ENCODE assay signal across 1 cellular context in genomic region chr6:97630592-97630991, GRCh38.
TF ChIP-seq lines count a peak whose summit lies in the region.

No MANE protein-coding gene starts in this region.

TF ChIP-seq in IMR-90, 13 proteins besides CTCF, POLR2A, EP300 and RAD21:
- TF ChIP-seq MAZ (IDR thresholded peaks at IDR 0.05; ENCODE audit: borderline replicate concordance, low read depth, low read length): no peak
- TF ChIP-seq MXI1 (IDR thresholded peaks at IDR 0.05; ENCODE audit: borderline replicate concordance, low read depth, low read length): no peak
- no peak for TF ChIP-seq CHD1 (IDR thresholded peaks at IDR 0.05; ENCODE audit: low read depth, low read length)
